Comparison of ENCODE assay signal across 16 cellular contexts in genomic region chr20:42795399-42795798, GRCh38.
"Had no signal": no experiment of that assay in that cellular context is flagged by ENCODE, and none has a peak within 500 bp of the region (broad histone marks: within the 10 kb centered on the region; RNA-seq: fewer than 3 reads in every experiment).

No MANE protein-coding gene starts in this region.

- DNase-seq: activated CD4-positive, alpha-beta T cell treated with anti-CD3 and anti-CD28 coated beads, Interleukin-2, amount 50 U/mL, for 48 hours; activated naive CD4-positive, alpha-beta T cell treated with anti-CD3 and anti-CD28 coated beads for 36 hours; cerebellar nuclear complex; effector CD8-positive, alpha-beta T cell; foreskin fibroblast; hippocampal formation; left ventricle myocardium superior; stimulated activated CD4-positive, alpha-beta T cell treated with anti-CD3 and anti-CD28 coated beads, Interleukin-4, amount 100 ng/mL, for 1 hour; stimulated activated naive B cell treated with anti-CD40 and anti-IgM and Interleukin-4, amounts not matched to agents 10 μg/mL and 1 μg/mL and 100 μg/mL, for 72 hours; thyroid gland had no signal

- H3K4me1 Mint-ChIP-seq: activated T-helper 17 cell treated with anti-CD3 and anti-CD28 coated beads, Interleukin-2, amount 50 U/mL, for 72 hours; memory B cell; stimulated activated naive B cell treated with anti-CD40 and anti-IgM and Interleukin-4, amounts not matched to agents 10 μg/mL and 1 μg/mL and 100 μg/mL, for 72 hours had no signal

- H3K36me3 Mint-ChIP-seq: memory B cell; natural killer cell treated with Interleukin-12 subunit alpha and Interleukin-12 subunit beta and Interleukin-15 and Interleukin-18, amount 100 ng/mL, for 72 hours; stimulated activated naive B cell treated with anti-CD40 and anti-IgM and Interleukin-4, amounts not matched to agents 10 μg/mL and 1 μg/mL and 100 μg/mL, for 72 hours had no signal

- H3K27me3 Mint-ChIP-seq: activated T-helper 17 cell treated with anti-CD3 and anti-CD28 coated beads, Interleukin-2, amount 50 U/mL, for 72 hours; memory B cell; natural killer cell treated with Interleukin-12 subunit alpha and Interleukin-12 subunit beta and Interleukin-15 and Interleukin-18, amount 100 ng/mL, for 72 hours; stimulated activated naive B cell treated with anti-CD40 and anti-IgM and Interleukin-4, amounts not matched to agents 10 μg/mL and 1 μg/mL and 100 μg/mL, for 72 hours had no signal

- H3K36me3 ChIP-seq: ascending aorta, breast epithelium, thyroid gland had no signal

- H3K27ac Mint-ChIP-seq: activated naive CD4-positive, alpha-beta T cell treated with anti-CD3 and anti-CD28 coated beads for 36 hours; activated T-helper 17 cell treated with anti-CD3 and anti-CD28 coated beads, Interleukin-2, amount 50 U/mL, for 72 hours; memory B cell; natural killer cell treated with Interleukin-12 subunit alpha and Interleukin-12 subunit beta and Interleukin-15 and Interleukin-18, amount 100 ng/mL, for 72 hours; stimulated activated naive B cell treated with anti-CD40 and anti-IgM and Interleukin-4, amounts not matched to agents 10 μg/mL and 1 μg/mL and 100 μg/mL, for 72 hours had no signal

- H3K4me3 ChIP-seq: ascending aorta, breast epithelium, thyroid gland had no signal

- ATAC-seq: activated T-helper 17 cell treated with anti-CD3 and anti-CD28 coated beads, Interleukin-2, amount 50 U/mL, for 72 hours; left ventricle myocardium superior; natural killer cell treated with Interleukin-12 subunit alpha and Interleukin-12 subunit beta and Interleukin-15 and Interleukin-18, amount 100 ng/mL, for 72 hours; stimulated activated naive B cell treated with anti-CD40 and anti-IgM and Interleukin-4, amounts not matched to agents 10 μg/mL and 1 μg/mL and 100 μg/mL, for 72 hours had no signal

- H3K27me3 ChIP-seq: ascending aorta, breast epithelium, thyroid gland had no signal

- H3K9me3 ChIP-seq: ascending aorta, breast epithelium, thyroid gland had no signal

- H3K27ac ChIP-seq: ascending aorta, breast epithelium, thyroid gland, VCaP had no signal

- H3K4me3 Mint-ChIP-seq: activated naive CD4-positive, alpha-beta T cell treated with anti-CD3 and anti-CD28 coated beads for 36 hours; activated T-helper 17 cell treated with anti-CD3 and anti-CD28 coated beads, Interleukin-2, amount 50 U/mL, for 72 hours; memory B cell; natural killer cell treated with Interleukin-12 subunit alpha and Interleukin-12 subunit beta and Interleukin-15 and Interleukin-18, amount 100 ng/mL, for 72 hours; stimulated activated naive B cell treated with anti-CD40 and anti-IgM and Interleukin-4, amounts not matched to agents 10 μg/mL and 1 μg/mL and 100 μg/mL, for 72 hours had no signal

- H3K9me3 Mint-ChIP-seq: natural killer cell treated with Interleukin-12 subunit alpha and Interleukin-12 subunit beta and Interleukin-15 and Interleukin-18, amount 100 ng/mL, for 72 hours had no signal

- H3K4me1 ChIP-seq: ascending aorta, breast epithelium, thyroid gland had no signal
